In genomic region chr1:93448292-93448982, GRCh38 we compare ENCODE assay signal across 8 cellular contexts. TPM values are rescaled to one million over a fixed set of nuclear protein-coding genes. Genes with fewer than 3 reads are reported as not detected.
DNase-seq lines count a peak whose midpoint lies in the region; ATAC-seq and TF ChIP-seq lines count a peak whose summit lies in the region.

No MANE protein-coding gene starts in this region.

- DNase-seq in DND-41, result peak; percentile 52
- peak; percentile 59 for DNase-seq in HT-29 (ENCODE audit: low spot score)
- peak; percentile 52 for DNase-seq in SK-N-DZ (ENCODE audit: low spot score)
- DNase-seq in effector memory CD8-positive, alpha-beta T cell, result no peak
- peak; percentile 14 to 33 for DNase-seq in memory B cell (ENCODE audit: low spot score in 2 of 2)
- DNase-seq in tibial nerve (ENCODE audit: low spot score in 2 of 2), result no peak
- no peak for DNase-seq in SKM-1 (lab: John Stamatoyannopoulos, UW; ENCODE audit: unreplicated experiment)

- peak overlapping the region; percentile 62 for H3K27ac ChIP-seq in DND-41 (ENCODE audit: low read length)
- H3K27ac ChIP-seq in tibial nerve, result peak overlapping the region; percentile 74 to 90 (median 86)

- ATAC-seq in DND-41 (ENCODE audit: insufficient read depth, low read depth), result peak; percentile 64
- peak; percentile 47 for ATAC-seq in effector memory CD8-positive, alpha-beta T cell (replicated peaks)
- peak; percentile 41 for ATAC-seq in memory B cell (ENCODE audit: low read depth)
- ATAC-seq in HG02678 (IDR thresholded peaks at IDR 0.05; ENCODE audit: unreplicated experiment), result no peak

- peak overlapping the region; percentile 89 for H3K9ac ChIP-seq in DND-41 (ENCODE audit: low read depth, low read length)

- H3K9me3 Mint-ChIP-seq in effector memory CD8-positive, alpha-beta T cell, result no peaks in the 10 kb centered on the region
- H3K9me3 Mint-ChIP-seq in memory B cell, result no peaks in the 10 kb centered on the region

- no peaks in the 10 kb centered on the region for H3K36me3 Mint-ChIP-seq in effector memory CD8-positive, alpha-beta T cell (ENCODE audit: insufficient read depth)
- H3K36me3 Mint-ChIP-seq in memory B cell, result no peaks in the 10 kb centered on the region

- H3K27me3 ChIP-seq in DND-41 (ENCODE audit: insufficient read depth, low read length, poor library complexity), result peaks cover 3% of the 10 kb centered on the region
- H3K27me3 ChIP-seq in tibial nerve, result no peaks in the 10 kb centered on the region

- no peak for TF ChIP-seq CTCF in DND-41 (IDR thresholded peaks at IDR 0.05; ENCODE audit: borderline replicate concordance, extremely low read depth, low read length, poor library complexity, severe bottlenecking)
- TF ChIP-seq CTCF in tibial nerve (IDR thresholded peaks at IDR 0.05), result no peak

- peaks cover 53% of the 10 kb centered on the region for H3K79me2 ChIP-seq in DND-41 (ENCODE audit: insufficient read depth, low read length)

- TF ChIP-seq POLR2A in tibial nerve (IDR thresholded peaks at IDR 0.05), result no peak

- H3K27ac Mint-ChIP-seq in effector memory CD8-positive, alpha-beta T cell, result peak overlapping the region in 1 of 2 donors; percentile 69
- H3K27ac Mint-ChIP-seq in memory B cell, result peak overlapping the region; percentile 64

- peaks cover 59 to 73% of the 10 kb centered on the region in 2 donors for H3K27me3 Mint-ChIP-seq in effector memory CD8-positive, alpha-beta T cell
- peaks cover 6% of the 10 kb centered on the region for H3K27me3 Mint-ChIP-seq in memory B cell

- peak overlapping the region; percentile 99 for H2AFZ ChIP-seq in DND-41 (ENCODE audit: low read depth, low read length)

- peak overlapping the region; percentile 96 for H3K4me2 ChIP-seq in DND-41 (ENCODE audit: insufficient read depth, low read length)

- peaks cover 10 to 18% of the 10 kb centered on the region in 2 donors for H3K4me1 Mint-ChIP-seq in effector memory CD8-positive, alpha-beta T cell (ENCODE audit: low read depth in 2 of 2)
- peaks cover 23% of the 10 kb centered on the region for H3K4me1 Mint-ChIP-seq in memory B cell

- peak in 1 of 2 donors; percentile 4 for TF ChIP-seq EP300 in tibial nerve (IDR thresholded peaks at IDR 0.05)

- H3K36me3 ChIP-seq in DND-41 (ENCODE audit: insufficient read depth, low read length), result no peaks in the 10 kb centered on the region; the same call in 1 of the 2 replicates
- no peaks in the 10 kb centered on the region for H3K36me3 ChIP-seq in tibial nerve

- H3K4me3 ChIP-seq in DND-41 (ENCODE audit: low read depth in 1 of 2, low read length in 2 of 2) (peak overlapping the region; percentile 92 to 97), tibial nerve (peak overlapping the region; percentile 82 to 94 (median 82))

- H4K20me1 ChIP-seq in DND-41 (ENCODE audit: insufficient read depth, low read length), result peaks cover 11% of the 10 kb centered on the region; the same call in 1 of the 2 replicates

- H3K4me1 ChIP-seq in DND-41 (ENCODE audit: insufficient read depth, low read length) (peaks cover 30% of the 10 kb centered on the region), tibial nerve (peaks cover 0 to 14% (median 3%) of the 10 kb centered on the region in 4 donors)

- peak overlapping the region; percentile 89 to 90 for H3K4me3 Mint-ChIP-seq in effector memory CD8-positive, alpha-beta T cell
- peak overlapping the region; percentile 96 for H3K4me3 Mint-ChIP-seq in memory B cell

- WGBS in tibial nerve, 2 donors, result 0 to 1% methylated on average over 31 to 76 of the region's 77 CpGs

- no peaks in the 10 kb centered on the region for H3K9me3 ChIP-seq in DND-41 (ENCODE audit: insufficient read depth, low read length, severe bottlenecking)
- no peaks in the 10 kb centered on the region for H3K9me3 ChIP-seq in tibial nerve

RNA-seq across cellular contexts. Expression of gene FNBP1L, which starts 0.5 kb away (rescaled TPM):
- total RNA-seq in HT-29 (2014; rRNA removed; shearing (Covaris generic)), result 13.9 and 15.1 TPM in 2 replicates
- 29.7 and 36.4 TPM in 2 replicates for polyA plus RNA-seq in SK-N-DZ (2014; cell fraction: cytosol; rRNA removed)
- polyA plus RNA-seq in SK-N-DZ (2014; cell fraction: nucleus; rRNA removed), result 37.9 and 40.5 TPM in 2 replicates
- 10 to 100 TPM; 18.3 to 23.2 (median 20.5) TPM for total RNA-seq in tibial nerve

Comparison
In these comparisons a context has a peak if more than half of its experiments do, and no peak if none do; other contexts are left out.
1. DNase-seq: peak in DND-41 (single experiment), HT-29 (single experiment), SK-N-DZ (single experiment) and memory B cell (2 of 2); none in effector memory CD8-positive, alpha-beta T cell (0 of 3), tibial nerve (0 of 2) and SKM-1 (single experiment).